ENCODE assay signal across 7 cellular contexts in genomic region chr7:92528958-92529264, GRCh38. TPM values are rescaled to one million over a fixed set of nuclear protein-coding genes. Genes with fewer than 3 reads are reported as not detected.
DNase-seq lines count a peak whose midpoint lies in the region; ATAC-seq and TF ChIP-seq lines count a peak whose summit lies in the region.

No MANE protein-coding gene starts in this region.

- peak overlapping the region; percentile 92 for H2AFZ ChIP-seq in OCI-LY7 (ENCODE audit: low read length)

- WGBS in esophagus muscularis mucosa = under 1% methylated on average over 13 of the region's 13 CpGs

- TF ChIP-seq CTCF in OCI-LY7 (conservative IDR thresholded peaks at IDR 0.05; ENCODE audit: low read length) = no peak
- no peak for TF ChIP-seq CTCF in esophagus muscularis mucosa (IDR thresholded peaks at IDR 0.05)

- H3K79me2 ChIP-seq in OCI-LY7 (ENCODE audit: insufficient read depth, low read depth, low read length) = peaks cover 46% of the 10 kb centered on the region

- TF ChIP-seq POLR2A in esophagus muscularis mucosa (IDR thresholded peaks at IDR 0.05; ENCODE audit: low read depth) = no peak

- H4K20me1 ChIP-seq in OCI-LY7 (ENCODE audit: insufficient read depth, low read length) = no peaks in the 10 kb centered on the region

- ATAC-seq in GM21619 (IDR thresholded peaks at IDR 0.05; ENCODE audit: unreplicated experiment) (peak; percentile 4), HG02938 (IDR thresholded peaks at IDR 0.05; ENCODE audit: unreplicated experiment) (no peak), HG03439 (IDR thresholded peaks at IDR 0.05; ENCODE audit: unreplicated experiment) (no peak)

- no peaks in the 10 kb centered on the region for H3K27me3 ChIP-seq in esophagus muscularis mucosa

- H3K9me3 ChIP-seq in OCI-LY7 (ENCODE audit: low read length) (no peaks in the 10 kb centered on the region), esophagus muscularis mucosa (no peaks in the 10 kb centered on the region)

- H3K4me3 ChIP-seq in OCI-LY7 (ENCODE audit: low read depth, low read length, poor library complexity, severe bottlenecking) (peak overlapping the region; percentile 84), esophagus muscularis mucosa (peak overlapping the region; percentile 87 to 98 (median 92)), skeletal muscle cell (ENCODE audit: low read depth, low read length) (peak overlapping the region; percentile 99)

- POLR2A ChIA-PET in OCI-LY7 (lab: Charles Lee) = interaction anchor here (0.6 to 2.2 kb wide), 25 partner anchors 10 to 1611 kb away, joined by 3 to 10 read pairs (median 3); partner anchors contain the start of genes AKAP9, FAM133B and SAMD9

- intact Hi-C loops in OCI-LY7 (cut with micrococcal nuclease; ENCODE audit: unreplicated experiment) (loop anchor here (2.0 to 5.0 kb wide), 5 partner anchors 58 to 704 kb away; partner anchors contain the start of genes AKAP9 and VPS50), esophagus muscularis mucosa (cut with DNase I) (no loop called here)

- peak overlapping the region; percentile 67 for H3K27ac ChIP-seq in OCI-LY7 (ENCODE audit: low read depth, low read length, poor library complexity, severe bottlenecking)
- peak overlapping the region; percentile 88 to 93 (median 90) for H3K27ac ChIP-seq in esophagus muscularis mucosa (replicated peaks in 1 of 4)

- peaks cover 14% of the 10 kb centered on the region for H3K4me1 ChIP-seq in OCI-LY7 (ENCODE audit: insufficient read depth, low read length, poor library complexity, severe bottlenecking)
- peaks cover 21 to 33% (median 32%) of the 10 kb centered on the region in 4 donors for H3K4me1 ChIP-seq in esophagus muscularis mucosa

- peaks cover 47% of the 10 kb centered on the region for H3K36me3 ChIP-seq in OCI-LY7 (ENCODE audit: insufficient read depth, low read length)
- peaks cover 18 to 43% (median 28%) of the 10 kb centered on the region in 4 donors for H3K36me3 ChIP-seq in esophagus muscularis mucosa

- DNase-seq in OCI-LY7 (ENCODE audit: low spot score) = no peak
- no peak for DNase-seq in esophagus muscularis mucosa (ENCODE audit: extremely low spot score)
- DNase-seq in skeletal muscle cell (ENCODE audit: low read depth) = no peak
- DNase-seq in putamen (ENCODE audit: low spot score) = no peak

- CTCF ChIA-PET in OCI-LY7 (lab: Charles Lee; ENCODE audit: unreplicated experiment) = interaction anchor here (0.5 to 1.3 kb wide), 10 partner anchors 10 to 308 kb away, joined by 3 to 6 read pairs (median 4); partner anchors contain the start of genes CDK6, FAM133B and GATAD1

- H3K4me2 ChIP-seq in OCI-LY7 (ENCODE audit: low read length) = peak overlapping the region; percentile 90

- TSS peak; percentile 87 for BruUV-seq in OCI-LY7 (replicated peaks; lab: Mats Ljungman, UMichigan)

- no peak for TF ChIP-seq EP300 in esophagus muscularis mucosa (IDR thresholded peaks at IDR 0.05)

- no peaks in the 10 kb centered on the region for H3K9me2 ChIP-seq in OCI-LY7 (ENCODE audit: insufficient read depth, low read length)

RNA-seq across cellular contexts. Expression of gene RBM48, which starts 0.3 kb away (rescaled TPM):
- total RNA-seq in OCI-LY7 (2014; rRNA removed; shearing (Covaris generic)) = 7.7 and 10.7 TPM in 2 replicates
- total RNA-seq in OCI-LY7 (2022) (15.1 and 15.7 TPM in 2 replicates), esophagus muscularis mucosa (10 to 100 TPM in 2 of 4 donors, 1 to 10 TPM in 2; 8.3 to 11.6 (median 10.1) TPM)

RNA-seq across cellular contexts. Expression of gene PEX1, which starts 0.6 kb away (rescaled TPM):
- total RNA-seq in OCI-LY7 (2014; rRNA removed; shearing (Covaris generic)) = 28.3 and 28.7 TPM in 2 replicates
- total RNA-seq in OCI-LY7 (2022) (36.0 and 47.4 TPM in 2 replicates), esophagus muscularis mucosa (10 to 100 TPM; 12.9 to 19.5 (median 14.1) TPM)

RNA-seq across cellular contexts. Expression of gene ERVW-1, which starts 51.2 kb away (rescaled TPM):
- not detected in 2 replicates for total RNA-seq in OCI-LY7 (2014; rRNA removed; shearing (Covaris generic))
- total RNA-seq in OCI-LY7 (2022) = not detected in 2 replicates
- total RNA-seq in esophagus muscularis mucosa = not detected
